ENCODE assay signal across 16 cellular contexts in genomic region chr16:9002042-9002441, GRCh38. TPM values are rescaled to one million over a fixed set of nuclear protein-coding genes. Genes with fewer than 3 reads are reported as not detected.
DNase-seq lines count a peak whose midpoint lies in the region; ATAC-seq and TF ChIP-seq lines count a peak whose summit lies in the region.
"Had no signal": no experiment of that assay in that cellular context is flagged by ENCODE, and none has a peak within 500 bp of the region (broad histone marks: within the 10 kb centered on the region; RNA-seq: fewer than 3 reads in every experiment).

No MANE protein-coding gene starts in this region.

- H3K4me3 Mint-ChIP-seq in activated naive CD8-positive, alpha-beta T cell treated with anti-CD3 and anti-CD28 coated beads, Interleukin-2, amount 10 ng/mL, durations not matched to agents 7 days and 5 days = no peak overlapping the region
- no peak overlapping the region for H3K4me3 Mint-ChIP-seq in activated naive CD8-positive, alpha-beta T cell treated with anti-CD3 and anti-CD28 coated beads, Interleukin-2, amount 50 U/mL, for 24 hours
- no peak overlapping the region for H3K4me3 Mint-ChIP-seq in activated CD4-positive, alpha-beta memory T cell treated with anti-CD3 and anti-CD28 coated beads for 36 hours
- H3K4me3 Mint-ChIP-seq in naive B cell = no peak overlapping the region
- H3K4me3 Mint-ChIP-seq: CD4-positive, CD25-positive, alpha-beta regulatory T cell; CD8-positive, alpha-beta memory T cell; H9 had no signal

- intact Hi-C loops in activated CD4-positive, alpha-beta memory T cell treated with anti-CD3 and anti-CD28 coated beads for 36 hours (cut with micrococcal nuclease) = no loop called here
- intact Hi-C loops in gastrocnemius medialis (cut with DNase I; ENCODE audit: low total_unique reads) = no loop called here

- H3K36me3 Mint-ChIP-seq in activated naive CD8-positive, alpha-beta T cell treated with anti-CD3 and anti-CD28 coated beads, Interleukin-2, amount 10 ng/mL, durations not matched to agents 7 days and 5 days = no peaks in the 10 kb centered on the region
- no peaks in the 10 kb centered on the region for H3K36me3 Mint-ChIP-seq in activated naive CD8-positive, alpha-beta T cell treated with anti-CD3 and anti-CD28 coated beads, Interleukin-2, amount 50 U/mL, for 24 hours (ENCODE audit: low read depth)
- H3K36me3 Mint-ChIP-seq in activated CD4-positive, alpha-beta memory T cell treated with anti-CD3 and anti-CD28 coated beads for 36 hours = no peaks in the 10 kb centered on the region
- H3K36me3 Mint-ChIP-seq in naive B cell = no peaks in the 10 kb centered on the region
- H3K36me3 Mint-ChIP-seq: CD4-positive, CD25-positive, alpha-beta regulatory T cell; CD8-positive, alpha-beta memory T cell had no signal

- H3K27me3 Mint-ChIP-seq in activated naive CD8-positive, alpha-beta T cell treated with anti-CD3 and anti-CD28 coated beads, Interleukin-2, amount 10 ng/mL, durations not matched to agents 7 days and 5 days = peaks cover 10% of the 10 kb centered on the region
- peaks cover 4% of the 10 kb centered on the region for H3K27me3 Mint-ChIP-seq in activated naive CD8-positive, alpha-beta T cell treated with anti-CD3 and anti-CD28 coated beads, Interleukin-2, amount 50 U/mL, for 24 hours
- peaks cover under 1% of the 10 kb centered on the region for H3K27me3 Mint-ChIP-seq in activated CD4-positive, alpha-beta memory T cell treated with anti-CD3 and anti-CD28 coated beads for 36 hours
- H3K27me3 Mint-ChIP-seq in naive B cell = peaks cover 0 to 5% (median 0%) of the 10 kb centered on the region in 3 donors

- no peaks in the 10 kb centered on the region for H3K9me3 Mint-ChIP-seq in activated naive CD8-positive, alpha-beta T cell treated with anti-CD3 and anti-CD28 coated beads, Interleukin-2, amount 10 ng/mL, durations not matched to agents 7 days and 5 days
- no peaks in the 10 kb centered on the region for H3K9me3 Mint-ChIP-seq in activated naive CD8-positive, alpha-beta T cell treated with anti-CD3 and anti-CD28 coated beads, Interleukin-2, amount 50 U/mL, for 24 hours
- H3K9me3 Mint-ChIP-seq in activated CD4-positive, alpha-beta memory T cell treated with anti-CD3 and anti-CD28 coated beads for 36 hours = no peaks in the 10 kb centered on the region
- H3K9me3 Mint-ChIP-seq in naive B cell = peaks cover 0 to under 1% (median 0%) of the 10 kb centered on the region in 7 donors
- H3K9me3 Mint-ChIP-seq: CD8-positive, alpha-beta memory T cell; H9 had no signal

- H3K27me3 ChIP-seq in H7 (ENCODE audit: control insufficient read depth, insufficient read depth, low read length) = no peaks in the 10 kb centered on the region
- no peaks in the 10 kb centered on the region for H3K27me3 ChIP-seq in gastrocnemius medialis
- H3K27me3 ChIP-seq: BE2C had no signal

- peaks cover 4% of the 10 kb centered on the region for H3K4me1 Mint-ChIP-seq in activated naive CD8-positive, alpha-beta T cell treated with anti-CD3 and anti-CD28 coated beads, Interleukin-2, amount 10 ng/mL, durations not matched to agents 7 days and 5 days
- H3K4me1 Mint-ChIP-seq in activated naive CD8-positive, alpha-beta T cell treated with anti-CD3 and anti-CD28 coated beads, Interleukin-2, amount 50 U/mL, for 24 hours = no peaks in the 10 kb centered on the region
- no peaks in the 10 kb centered on the region for H3K4me1 Mint-ChIP-seq in activated CD4-positive, alpha-beta memory T cell treated with anti-CD3 and anti-CD28 coated beads for 36 hours (ENCODE audit: low read depth)
- H3K4me1 Mint-ChIP-seq in naive B cell = no peaks in the 10 kb centered on the region
- H3K4me1 Mint-ChIP-seq: CD4-positive, CD25-positive, alpha-beta regulatory T cell; CD8-positive, alpha-beta memory T cell; H9 had no signal

- in situ Hi-C loops in gastrocnemius medialis (cut with MboI; ENCODE audit: low sequenced_read_pairs in 4 of 4) = loop anchor here in 1 of 4 donors (25.0 kb wide), 1 partner anchor 340 kb away; the partner anchor contains the start of gene ABAT

- TF ChIP-seq POLR2A in gastrocnemius medialis (IDR thresholded peaks at IDR 0.05) = no peak

- ATAC-seq in activated naive CD8-positive, alpha-beta T cell treated with anti-CD3 and anti-CD28 coated beads, Interleukin-2, amount 10 ng/mL, durations not matched to agents 7 days and 5 days (ENCODE audit: low read depth) = no peak
- no peak for ATAC-seq in activated naive CD8-positive, alpha-beta T cell treated with anti-CD3 and anti-CD28 coated beads, Interleukin-2, amount 50 U/mL, for 24 hours
- ATAC-seq in naive B cell (ENCODE audit: low read depth in 2 of 2) = no peak
- no peak for ATAC-seq in gastrocnemius medialis

- H3K27ac ChIP-seq in gastrocnemius medialis = no peak overlapping the region
- H3K27ac ChIP-seq: GM23248 had no signal

- peak overlapping the region; percentile 4 for H3K27ac Mint-ChIP-seq in activated naive CD8-positive, alpha-beta T cell treated with anti-CD3 and anti-CD28 coated beads, Interleukin-2, amount 10 ng/mL, durations not matched to agents 7 days and 5 days
- no peak overlapping the region for H3K27ac Mint-ChIP-seq in activated naive CD8-positive, alpha-beta T cell treated with anti-CD3 and anti-CD28 coated beads, Interleukin-2, amount 50 U/mL, for 24 hours
- no peak overlapping the region for H3K27ac Mint-ChIP-seq in activated CD4-positive, alpha-beta memory T cell treated with anti-CD3 and anti-CD28 coated beads for 36 hours
- H3K27ac Mint-ChIP-seq in naive B cell = peak overlapping the region in 4 of 6 donors; percentile 11 to 79 (median 60)
- H3K27ac Mint-ChIP-seq: CD4-positive, CD25-positive, alpha-beta regulatory T cell; CD8-positive, alpha-beta memory T cell; H9 had no signal

- no peaks in the 10 kb centered on the region for H3K36me3 ChIP-seq in H7 (replicated peaks; ENCODE audit: control insufficient read depth, insufficient read depth, low read length)
- H3K36me3 ChIP-seq in gastrocnemius medialis = no peaks in the 10 kb centered on the region
- H3K36me3 ChIP-seq: BE2C had no signal

- CTCF ChIA-PET in activated CD4-positive, alpha-beta memory T cell treated with anti-CD3 and anti-CD28 coated beads for 36 hours (lab: Charles Lee) = no interaction called here

- TF ChIP-seq CTCF in gastrocnemius medialis (IDR thresholded peaks at IDR 0.05 in 4 of 5, conservative IDR thresholded peaks at IDR 0.05 in 1 of 5) = no peak

- POLR2A ChIA-PET in activated naive CD8-positive, alpha-beta T cell treated with anti-CD3 and anti-CD28 coated beads, Interleukin-2, amount 10 ng/mL, durations not matched to agents 7 days and 5 days (lab: Charles Lee) = interaction anchor here (0.7 to 1.1 kb wide), 2 partner anchors 40 to 59 kb away, joined by 3 read pairs; no protein-coding TSS in a partner anchor
- POLR2A ChIA-PET in activated CD4-positive, alpha-beta memory T cell treated with anti-CD3 and anti-CD28 coated beads for 36 hours (lab: Charles Lee) = no interaction called here

- H3K9me3 ChIP-seq in gastrocnemius medialis = no peaks in the 10 kb centered on the region
- H3K9me3 ChIP-seq: BE2C had no signal

- H3K4me3 ChIP-seq in H7 (ENCODE audit: insufficient read depth, low read depth, low read length) (no peak overlapping the region), gastrocnemius medialis (no peak overlapping the region)
- H3K4me3 ChIP-seq: GM23248 had no signal

- no peaks in the 10 kb centered on the region for H3K4me1 ChIP-seq in gastrocnemius medialis
- H3K4me1 ChIP-seq: BE2C had no signal

- DNase-seq in activated naive CD8-positive, alpha-beta T cell treated with anti-CD3 and anti-CD28 coated beads, Interleukin-2, amount 10 ng/mL, durations not matched to agents 7 days and 5 days = no peak
- DNase-seq in activated naive CD8-positive, alpha-beta T cell treated with anti-CD3 and anti-CD28 coated beads, Interleukin-2, amount 50 U/mL, for 24 hours = no peak
- DNase-seq in H7 (peak; percentile 4), naive B cell (no peak), gastrocnemius medialis (no peak), globus pallidus (ENCODE audit: low spot score) (no peak), OCI-M1 (lab: John Stamatoyannopoulos, UW) (no peak)
- peak; percentile 11 for DNase-seq in activated CD4-positive, alpha-beta memory T cell treated with anti-CD3 and anti-CD28 coated beads for 36 hours
- DNase-seq: ACHN; BE2C; C1 segment of cervical spinal cord; CD4-positive, CD25-positive, alpha-beta regulatory T cell; CD8-positive, alpha-beta memory T cell; COR-L47; GM23248; H9 had no signal

RNA-seq across cellular contexts. Expression of gene USP7, which starts 38.3 kb away (rescaled TPM):
- 100 to 1,000 TPM; 153 to 162 TPM for total RNA-seq in activated naive CD8-positive, alpha-beta T cell treated with anti-CD3 and anti-CD28 coated beads, Interleukin-2, amount 10 ng/mL, durations not matched to agents 7 days and 5 days
- total RNA-seq in H7 (2014; rRNA removed; shearing (Covaris generic)) = 63.6 and 80.7 TPM in 2 replicates
- total RNA-seq in activated CD4-positive, alpha-beta memory T cell treated with anti-CD3 and anti-CD28 coated beads for 36 hours = 100 to 1,000 TPM; 154 to 170 TPM
- 10 to 100 TPM in 4 of 6 donors, 1 to 10 TPM in 2; 4.4 to 21.5 (median 12.2) TPM for polyA plus RNA-seq in naive B cell (ENCODE audit: low read depth in 6 of 6)
- 10 to 100 TPM; 79.7 to 99.2 (median 85.6) TPM for total RNA-seq in gastrocnemius medialis

Comparison
In these comparisons a context has a peak if more than half of its experiments do, and no peak if none do; other contexts are left out.
1. H3K27ac Mint-ChIP-seq: peak in activated naive CD8-positive, alpha-beta T cell treated with anti-CD3 and anti-CD28 coated beads, Interleukin-2, amount 10 ng/mL, durations not matched to agents 7 days and 5 days (single experiment) and naive B cell (4 of 6); none in activated naive CD8-positive, alpha-beta T cell treated with anti-CD3 and anti-CD28 coated beads, Interleukin-2, amount 50 U/mL, for 24 hours (single experiment) and activated CD4-positive, alpha-beta memory T cell treated with anti-CD3 and anti-CD28 coated beads for 36 hours (single experiment).
2. DNase-seq: peak in H7 (single experiment) and activated CD4-positive, alpha-beta memory T cell treated with anti-CD3 and anti-CD28 coated beads for 36 hours (single experiment); none in activated naive CD8-positive, alpha-beta T cell treated with anti-CD3 and anti-CD28 coated beads, Interleukin-2, amount 10 ng/mL, durations not matched to agents 7 days and 5 days (single experiment), activated naive CD8-positive, alpha-beta T cell treated with anti-CD3 and anti-CD28 coated beads, Interleukin-2, amount 50 U/mL, for 24 hours (single experiment), naive B cell (single experiment), gastrocnemius medialis (0 of 2), globus pallidus (single experiment) and OCI-M1 (single experiment).